8 cellular contexts compared by ENCODE assay signal in genomic region chr3:184185461-184186183, GRCh38. TPM values are rescaled to one million over a fixed set of nuclear protein-coding genes. Genes with fewer than 3 reads are reported as not detected.
DNase-seq lines count a peak whose midpoint lies in the region; ATAC-seq and TF ChIP-seq lines count a peak whose summit lies in the region.

No MANE protein-coding gene starts in this region.

- H3K27me3 ChIP-seq in left lung = no peaks in the 10 kb centered on the region

- DNase-seq in C1 segment of cervical spinal cord (lab: John Stamatoyannopoulos, UW) = peak; percentile 97 to 100 (median 99)
- DNase-seq in NCI-H69 (lab: John Stamatoyannopoulos, UW) = peak; percentile 100
- DNase-seq in activated CD4-positive, alpha-beta T cell treated with anti-CD3 and anti-CD28 coated beads, Interleukin-2, amount 50 U/mL, for 24 hours (ENCODE audit: low read depth in 1 of 2, low spot score in 1 of 2) = peak; percentile 97 to 98
- DNase-seq in left lung = peak; percentile 99 to 100
- peak; percentile 99 for DNase-seq in stimulated activated CD4-positive, alpha-beta T cell treated with anti-CD3 and anti-CD28 coated beads, Interleukin-2, amount 100 ng/mL, for 4 hours (ENCODE audit: low read depth)

- peak overlapping the region; percentile 96 for H3K4me3 Mint-ChIP-seq in dendritic cell treated with granulocyte-macrophage colony-stimulating factor and Interleukin-4, amounts not matched to agents 40 ng/mL and 50 ng/mL, for 4 days

- peaks cover 12 to 36% of the 10 kb centered on the region in 2 donors for H3K4me1 ChIP-seq in left lung

- peak overlapping the region; percentile 94 for H3K27ac Mint-ChIP-seq in dendritic cell treated with granulocyte-macrophage colony-stimulating factor and Interleukin-4, amounts not matched to agents 40 ng/mL and 50 ng/mL, for 4 days

- no peak for TF ChIP-seq CTCF in left lung (IDR thresholded peaks at IDR 0.05)

- ATAC-seq in GM19372 (IDR thresholded peaks at IDR 0.05; ENCODE audit: low read depth, unreplicated experiment) = peak; percentile 93
- ATAC-seq in HG03521 (IDR thresholded peaks at IDR 0.05; ENCODE audit: unreplicated experiment) = peak; percentile 91
- ATAC-seq in left lung = peak; percentile 99

- H3K27ac ChIP-seq in left lung = peak overlapping the region; percentile 75 to 87

- H3K9me3 Mint-ChIP-seq in dendritic cell treated with granulocyte-macrophage colony-stimulating factor and Interleukin-4, amounts not matched to agents 40 ng/mL and 50 ng/mL, for 4 days = no peaks in the 10 kb centered on the region

- intact Hi-C loops in dendritic cell treated with granulocyte-macrophage colony-stimulating factor and Interleukin-4, amounts not matched to agents 40 ng/mL and 50 ng/mL, for 4 days (cut with micrococcal nuclease) = loop anchor here (1.0 to 5.0 kb wide), 4 partner anchors 8 to 112 kb away; partner anchors contain the start of genes AP2M1, EIF2B5 and PSMD2
- intact Hi-C loops in left lung (cut with DNase I) = no loop called here

- peaks cover 5 to 73% of the 10 kb centered on the region in 2 donors for H3K36me3 ChIP-seq in left lung

- H3K27me3 Mint-ChIP-seq in dendritic cell treated with granulocyte-macrophage colony-stimulating factor and Interleukin-4, amounts not matched to agents 40 ng/mL and 50 ng/mL, for 4 days = no peaks in the 10 kb centered on the region

- no peaks in the 10 kb centered on the region for H3K9me3 ChIP-seq in left lung

- peaks cover 77% of the 10 kb centered on the region for H3K4me1 Mint-ChIP-seq in dendritic cell treated with granulocyte-macrophage colony-stimulating factor and Interleukin-4, amounts not matched to agents 40 ng/mL and 50 ng/mL, for 4 days (ENCODE audit: low read depth)

- peaks cover 97% of the 10 kb centered on the region for H3K36me3 Mint-ChIP-seq in dendritic cell treated with granulocyte-macrophage colony-stimulating factor and Interleukin-4, amounts not matched to agents 40 ng/mL and 50 ng/mL, for 4 days (ENCODE audit: low read depth)

- peak overlapping the region; percentile 82 to 89 for H3K4me3 ChIP-seq in left lung

RNA-seq across cellular contexts. Expression of gene ABCF3, which starts 0.4 kb away (rescaled TPM):
- total RNA-seq in left lung = 10 to 100 TPM; 63.3 to 69.9 TPM

RNA-seq across cellular contexts. Expression of gene AP2M1, which starts 11.0 kb away (rescaled TPM):
- 100 to 1,000 TPM; 296 to 347 TPM for total RNA-seq in left lung

RNA-seq across cellular contexts. Expression of gene DVL3, which starts 30.4 kb away (rescaled TPM):
- 10 to 100 TPM; 62.5 to 72.6 TPM for total RNA-seq in left lung

RNA-seq across cellular contexts. Expression of gene VWA5B2, which starts 43.8 kb away (rescaled TPM):
- under 1 TPM in 1 of 2 donors, not detected in 1; 0.31 TPM for total RNA-seq in left lung

RNA-seq across cellular contexts. Expression of gene EIF2B5, which starts 50.5 kb away (rescaled TPM):
- 10 to 100 TPM; 32.2 to 44.5 TPM for total RNA-seq in left lung

Comparison
In these comparisons a context has a peak if more than half of its experiments do, and no peak if none do; other contexts are left out.
1. Peak in every context shown above with its lines: DNase-seq, ATAC-seq, H3K4me3 ChIP-seq and H3K27ac ChIP-seq.